In genomic region chr1:3983181-3983580, GRCh38 we compare ENCODE assay signal across 35 cellular contexts.
"Had no signal": no experiment of that assay in that cellular context is flagged by ENCODE, and none has a peak within 500 bp of the region (broad histone marks: within the 10 kb centered on the region; RNA-seq: fewer than 3 reads in every experiment).

No MANE protein-coding gene starts in this region.

- H3K4me3 Mint-ChIP-seq: activated CD4-positive, alpha-beta memory T cell treated with anti-CD3 and anti-CD28 coated beads for 36 hours; activated CD4-positive, alpha-beta T cell treated with anti-CD3 and anti-CD28 coated beads for 36 hours; activated CD4-positive, alpha-beta T cell treated with anti-CD3 and anti-CD28 coated beads, Interleukin-2, amount 10 ng/mL, durations not matched to agents 24 days and 14 days; activated CD8-positive, alpha-beta memory T cell treated with anti-CD3 and anti-CD28 coated beads, Interleukin-2, amount 10 ng/mL, durations not matched to agents 7 days and 5 days; activated CD8-positive, alpha-beta T cell treated with anti-CD3 and anti-CD28 coated beads, Interleukin-2, amount 10 ng/mL, durations not matched to agents 7 days and 5 days; activated naive CD4-positive, alpha-beta T cell treated with anti-CD3 and anti-CD28 coated beads for 36 hours; activated naive CD4-positive, alpha-beta T cell treated with anti-CD3 and anti-CD28 coated beads, Interleukin-2, amount 50 U/mL, for 24 hours; activated naive CD8-positive, alpha-beta T cell treated with anti-CD3 and anti-CD28 coated beads for 36 hours; activated naive CD8-positive, alpha-beta T cell treated with anti-CD3 and anti-CD28 coated beads, Interleukin-2, amount 50 U/mL, for 24 hours; activated T-helper 1 cell treated with anti-CD3 and anti-CD28 coated beads, Interleukin-12 subunit alpha, Interleukin-12 subunit beta, Interleukin-2, Interleukin-4 antibody, amounts not matched to agents 30 ng/mL and 10 ng/mL and 1 ng/mL, durations not matched to agents 14 hours and 24 hours and 36 hours; brain; dendritic cell treated with granulocyte-macrophage colony-stimulating factor and Interleukin-4, amounts not matched to agents 40 ng/mL and 50 ng/mL, for 4 days had no signal

- H3K27ac Mint-ChIP-seq: activated CD4-positive, alpha-beta memory T cell treated with anti-CD3 and anti-CD28 coated beads for 36 hours; activated CD4-positive, alpha-beta T cell treated with anti-CD3 and anti-CD28 coated beads for 36 hours; activated CD4-positive, alpha-beta T cell treated with anti-CD3 and anti-CD28 coated beads, Interleukin-2, amount 10 ng/mL, durations not matched to agents 24 days and 14 days; activated CD8-positive, alpha-beta memory T cell treated with anti-CD3 and anti-CD28 coated beads, Interleukin-2, amount 10 ng/mL, durations not matched to agents 7 days and 5 days; activated CD8-positive, alpha-beta T cell treated with anti-CD3 and anti-CD28 coated beads, Interleukin-2, amount 10 ng/mL, durations not matched to agents 7 days and 5 days; activated naive CD4-positive, alpha-beta T cell treated with anti-CD3 and anti-CD28 coated beads for 36 hours; activated naive CD4-positive, alpha-beta T cell treated with anti-CD3 and anti-CD28 coated beads, Interleukin-2, amount 50 U/mL, for 24 hours; activated naive CD8-positive, alpha-beta T cell treated with anti-CD3 and anti-CD28 coated beads for 36 hours; activated naive CD8-positive, alpha-beta T cell treated with anti-CD3 and anti-CD28 coated beads, Interleukin-2, amount 50 U/mL, for 24 hours; activated T-helper 1 cell treated with anti-CD3 and anti-CD28 coated beads, Interleukin-12 subunit alpha, Interleukin-12 subunit beta, Interleukin-2, Interleukin-4 antibody, amounts not matched to agents 30 ng/mL and 10 ng/mL and 1 ng/mL, durations not matched to agents 14 hours and 24 hours and 36 hours; activated T-helper 2 cell treated with anti-CD3 and anti-CD28 coated beads, Interferon-gamma antibody, Interleukin-2, Interleukin-4, amounts not matched to agents 10 μg/mL and 5 μg/mL and 100 μg/mL, durations not matched to agents 14 hours and 24 hours and 36 hours; dendritic cell treated with granulocyte-macrophage colony-stimulating factor and Interleukin-4, amounts not matched to agents 40 ng/mL and 50 ng/mL, for 4 days had no signal

- H3K9me3 ChIP-seq: adrenal gland, breast epithelium, esophagus muscularis mucosa, gastrocnemius medialis, heart left ventricle had no signal

- H3K27ac ChIP-seq: adrenal gland, breast epithelium, cardiac muscle cell, coronary artery, dorsolateral prefrontal cortex, esophagus muscularis mucosa, foreskin keratinocyte, gastrocnemius medialis, heart left ventricle had no signal

- H3K4me3 ChIP-seq: adrenal gland, breast epithelium, cardiac muscle cell, coronary artery, dorsolateral prefrontal cortex, esophagus muscularis mucosa, gastrocnemius medialis, heart left ventricle had no signal

- ATAC-seq: activated CD4-positive, alpha-beta T cell treated with anti-CD3 and anti-CD28 coated beads for 36 hours; activated CD8-positive, alpha-beta memory T cell treated with anti-CD3 and anti-CD28 coated beads, Interleukin-2, amount 10 ng/mL, durations not matched to agents 7 days and 5 days; activated CD8-positive, alpha-beta T cell treated with anti-CD3 and anti-CD28 coated beads, Interleukin-2, amount 10 ng/mL, durations not matched to agents 7 days and 5 days; activated naive CD8-positive, alpha-beta T cell treated with anti-CD3 and anti-CD28 coated beads, Interleukin-2, amount 50 U/mL, for 24 hours; foreskin keratinocyte; gastrocnemius medialis; heart left ventricle had no signal

- H3K4me1 Mint-ChIP-seq: activated CD4-positive, alpha-beta T cell treated with anti-CD3 and anti-CD28 coated beads for 36 hours; activated CD4-positive, alpha-beta T cell treated with anti-CD3 and anti-CD28 coated beads, Interleukin-2, amount 10 ng/mL, durations not matched to agents 24 days and 14 days; activated CD8-positive, alpha-beta memory T cell treated with anti-CD3 and anti-CD28 coated beads, Interleukin-2, amount 10 ng/mL, durations not matched to agents 7 days and 5 days; activated naive CD4-positive, alpha-beta T cell treated with anti-CD3 and anti-CD28 coated beads, Interleukin-2, amount 50 U/mL, for 24 hours; activated naive CD8-positive, alpha-beta T cell treated with anti-CD3 and anti-CD28 coated beads for 36 hours; activated naive CD8-positive, alpha-beta T cell treated with anti-CD3 and anti-CD28 coated beads, Interleukin-2, amount 50 U/mL, for 24 hours had no signal

- H3K4me1 ChIP-seq: adrenal gland, breast epithelium, esophagus muscularis mucosa, foreskin keratinocyte, gastrocnemius medialis, heart left ventricle had no signal

- H3K27me3 Mint-ChIP-seq: activated CD4-positive, alpha-beta memory T cell treated with anti-CD3 and anti-CD28 coated beads for 36 hours; activated CD4-positive, alpha-beta T cell treated with anti-CD3 and anti-CD28 coated beads, Interleukin-2, amount 10 ng/mL, durations not matched to agents 24 days and 14 days; dendritic cell treated with granulocyte-macrophage colony-stimulating factor and Interleukin-4, amounts not matched to agents 40 ng/mL and 50 ng/mL, for 4 days had no signal

- H3K36me3 Mint-ChIP-seq: activated CD4-positive, alpha-beta memory T cell treated with anti-CD3 and anti-CD28 coated beads for 36 hours; activated CD8-positive, alpha-beta memory T cell treated with anti-CD3 and anti-CD28 coated beads, Interleukin-2, amount 10 ng/mL, durations not matched to agents 7 days and 5 days; activated naive CD4-positive, alpha-beta T cell treated with anti-CD3 and anti-CD28 coated beads, Interleukin-2, amount 50 U/mL, for 24 hours; activated naive CD8-positive, alpha-beta T cell treated with anti-CD3 and anti-CD28 coated beads for 36 hours; brain had no signal

- H3K27me3 ChIP-seq: adrenal gland, cardiac muscle cell, foreskin keratinocyte, gastrocnemius medialis had no signal

- DNase-seq: activated CD4-positive, alpha-beta memory T cell treated with anti-CD3 and anti-CD28 coated beads for 36 hours; activated CD4-positive, alpha-beta T cell treated with anti-CD3 and anti-CD28 coated beads for 36 hours; activated CD4-positive, alpha-beta T cell treated with anti-CD3 and anti-CD28 coated beads, Interleukin-2, amount 10 ng/mL, durations not matched to agents 24 days and 14 days; activated CD4-positive, CD25-positive, alpha-beta regulatory T cell; activated CD4-positive, CD25-positive, alpha-beta regulatory T cell treated with anti-CD3 and anti-CD28 coated beads, Interleukin-2, amount 50 U/mL, for 72 hours; activated CD8-positive, alpha-beta memory T cell treated with anti-CD3 and anti-CD28 coated beads, Interleukin-2, amount 10 ng/mL, durations not matched to agents 7 days and 5 days; activated CD8-positive, alpha-beta memory T cell treated with anti-CD3 and anti-CD28 coated beads, Interleukin-2, amount 50 U/mL, for 4 hours; activated CD8-positive, alpha-beta T cell treated with anti-CD3 and anti-CD28 coated beads, Interleukin-2, amount 10 ng/mL, durations not matched to agents 7 days and 5 days; activated effector memory CD4-positive, alpha-beta T cell treated with anti-CD3 and anti-CD28 coated beads, Interleukin-2, amount 50 U/mL, for 16 hours; activated naive CD4-positive, alpha-beta T cell treated with anti-CD3 and anti-CD28 coated beads for 36 hours; activated naive CD8-positive, alpha-beta T cell treated with anti-CD3 and anti-CD28 coated beads for 36 hours; activated naive CD8-positive, alpha-beta T cell treated with anti-CD3 and anti-CD28 coated beads, Interleukin-2, amount 50 U/mL, for 24 hours; activated T-cell treated with anti-CD3 and anti-CD28 coated beads, Interleukin-2, amount 50 U/mL, for 1 hour; activated T-cell treated with anti-CD3 and anti-CD28 coated beads, Interleukin-2, amount 50 U/mL, for 48 hours; adrenal gland; amygdala; central memory CD4-positive, alpha-beta T cell; cerebellar nuclear complex; effector memory CD4-positive, alpha-beta T cell; erythroblast; foreskin keratinocyte; gastrocnemius medialis; glutamatergic neuron; heart left ventricle; T-helper 2 cell had no signal

- H3K36me3 ChIP-seq: adrenal gland, breast epithelium, cardiac muscle cell, esophagus muscularis mucosa, gastrocnemius medialis, heart left ventricle had no signal

- H3K9me3 Mint-ChIP-seq: activated CD4-positive, alpha-beta memory T cell treated with anti-CD3 and anti-CD28 coated beads for 36 hours; activated CD4-positive, alpha-beta T cell treated with anti-CD3 and anti-CD28 coated beads, Interleukin-2, amount 10 ng/mL, durations not matched to agents 24 days and 14 days; activated naive CD4-positive, alpha-beta T cell treated with anti-CD3 and anti-CD28 coated beads for 36 hours; activated naive CD4-positive, alpha-beta T cell treated with anti-CD3 and anti-CD28 coated beads, Interleukin-2, amount 50 U/mL, for 24 hours; activated naive CD8-positive, alpha-beta T cell treated with anti-CD3 and anti-CD28 coated beads for 36 hours; activated naive CD8-positive, alpha-beta T cell treated with anti-CD3 and anti-CD28 coated beads, Interleukin-2, amount 50 U/mL, for 24 hours; activated T-helper 1 cell treated with anti-CD3 and anti-CD28 coated beads, Interleukin-12 subunit alpha, Interleukin-12 subunit beta, Interleukin-2, Interleukin-4 antibody, amounts not matched to agents 30 ng/mL and 10 ng/mL and 1 ng/mL, durations not matched to agents 14 hours and 24 hours and 36 hours; activated T-helper 2 cell treated with anti-CD3 and anti-CD28 coated beads, Interferon-gamma antibody, Interleukin-2, Interleukin-4, amounts not matched to agents 10 μg/mL and 5 μg/mL and 100 μg/mL, durations not matched to agents 14 hours and 24 hours and 36 hours; dendritic cell treated with granulocyte-macrophage colony-stimulating factor and Interleukin-4, amounts not matched to agents 40 ng/mL and 50 ng/mL, for 4 days had no signal
